20 cellular contexts compared by ENCODE assay signal in genomic region chr3:173750095-173750494, GRCh38.
DNase-seq lines count a peak whose midpoint lies in the region; ATAC-seq, FAIRE-seq and TF ChIP-seq lines count a peak whose summit lies in the region.
"Had no signal": no experiment of that assay in that cellular context is flagged by ENCODE, and none has a peak within 500 bp of the region (broad histone marks: within the 10 kb centered on the region; RNA-seq: fewer than 3 reads in every experiment).

No MANE protein-coding gene starts in this region.

- H3K4me3 Mint-ChIP-seq in stimulated activated naive CD8-positive, alpha-beta T cell treated with anti-CD3 and anti-CD28 coated beads, Interleukin-15, amount 100 ng/mL, for 72 hours: no peak overlapping the region
- H3K4me3 Mint-ChIP-seq: activated naive CD8-positive, alpha-beta T cell treated with anti-CD3 and anti-CD28 coated beads for 36 hours; activated T-cell treated with anti-CD3 and anti-CD28 coated beads, Interleukin-2, amount 50 U/mL, for 24 hours; mesothelial cell of epicardium had no signal

- H3K27ac Mint-ChIP-seq in stimulated activated naive CD8-positive, alpha-beta T cell treated with anti-CD3 and anti-CD28 coated beads, Interleukin-15, amount 100 ng/mL, for 72 hours: no peak overlapping the region
- H3K27ac Mint-ChIP-seq: activated naive CD8-positive, alpha-beta T cell treated with anti-CD3 and anti-CD28 coated beads for 36 hours; activated T-cell treated with anti-CD3 and anti-CD28 coated beads, Interleukin-2, amount 50 U/mL, for 24 hours; mesothelial cell of epicardium had no signal

- DNase-seq in AG09309 (ENCODE audit: low read depth) (peak; percentile 50), NCI-H1436 treated with DMSO at 0.1 percent for 48 hours (lab: John Stamatoyannopoulos, UW) (peak; percentile 42), astrocyte of the hippocampus (ENCODE audit: low read depth, low spot score) (peak; percentile 36), fibroblast of pulmonary artery (ENCODE audit: low read depth) (peak; percentile 64), small intestine (no peak), NCI-H1048 (lab: John Stamatoyannopoulos, UW) (no peak), right atrium auricular region (ENCODE audit: low spot score) (no peak)
- DNase-seq in stimulated activated naive CD8-positive, alpha-beta T cell treated with anti-CD3 and anti-CD28 coated beads, Interleukin-15, amount 100 ng/mL, for 72 hours: no peak
- DNase-seq: activated CD4-positive, alpha-beta T cell treated with anti-CD3 and anti-CD28 coated beads, Interleukin-2, amount 50 U/mL, for 1 hour; activated naive CD8-positive, alpha-beta T cell treated with anti-CD3 and anti-CD28 coated beads for 36 hours; activated T-cell treated with anti-CD3 and anti-CD28 coated beads, Interleukin-2, amount 50 U/mL, for 24 hours; COR-L47; NCI-H146; NCI-H2227 treated with DMSO at 0.1 percent for 48 hours; right lobe of liver; stimulated activated CD4-positive, alpha-beta T cell treated with anti-CD3 and anti-CD28 coated beads, Interleukin-2, amount 100 ng/mL, for 24 hours had no signal

- no peak overlapping the region for H3K27ac ChIP-seq in small intestine (ENCODE audit: low read depth in 1 of 2, low read length in 1 of 2)
- no peak overlapping the region for H3K27ac ChIP-seq in right atrium auricular region
- H3K27ac ChIP-seq: right lobe of liver had no signal

- H3K27me3 ChIP-seq in small intestine (ENCODE audit: control insufficient read depth in 2 of 2, insufficient read depth in 2 of 2, low read length in 2 of 2): no peaks in the 10 kb centered on the region
- no peaks in the 10 kb centered on the region for H3K27me3 ChIP-seq in right atrium auricular region
- H3K27me3 ChIP-seq: right lobe of liver had no signal

- H3K4me1 Mint-ChIP-seq in stimulated activated naive CD8-positive, alpha-beta T cell treated with anti-CD3 and anti-CD28 coated beads, Interleukin-15, amount 100 ng/mL, for 72 hours: no peaks in the 10 kb centered on the region
- H3K4me1 Mint-ChIP-seq: activated naive CD8-positive, alpha-beta T cell treated with anti-CD3 and anti-CD28 coated beads for 36 hours; mesothelial cell of epicardium had no signal

- H3K4me1 ChIP-seq in small intestine (ENCODE audit: control insufficient read depth in 2 of 2, insufficient read depth in 1 of 2, low read depth in 1 of 2, low read length in 1 of 2): no peaks in the 10 kb centered on the region
- no peaks in the 10 kb centered on the region for H3K4me1 ChIP-seq in right atrium auricular region
- H3K4me1 ChIP-seq: right lobe of liver had no signal

- H3K4me3 ChIP-seq in AG09309 (ENCODE audit: control insufficient read depth, low read depth, low read length): no peak overlapping the region
- H3K4me3 ChIP-seq in fibroblast of pulmonary artery (replicated peaks; ENCODE audit: low read depth, low read length): no peak overlapping the region
- no peak overlapping the region for H3K4me3 ChIP-seq in small intestine (ENCODE audit: low read depth in 1 of 2, low read length in 2 of 2)
- no peak overlapping the region for H3K4me3 ChIP-seq in right atrium auricular region
- H3K4me3 ChIP-seq: GM12878, right lobe of liver had no signal

- H3K36me3 ChIP-seq in small intestine (ENCODE audit: control insufficient read depth in 2 of 2, insufficient read depth in 2 of 2, low read length in 2 of 2): no peaks in the 10 kb centered on the region
- H3K36me3 ChIP-seq in right atrium auricular region: no peaks in the 10 kb centered on the region
- H3K36me3 ChIP-seq: right lobe of liver had no signal

- no peaks in the 10 kb centered on the region for H3K9me3 Mint-ChIP-seq in stimulated activated naive CD8-positive, alpha-beta T cell treated with anti-CD3 and anti-CD28 coated beads, Interleukin-15, amount 100 ng/mL, for 72 hours
- H3K9me3 Mint-ChIP-seq: activated naive CD8-positive, alpha-beta T cell treated with anti-CD3 and anti-CD28 coated beads for 36 hours; activated T-cell treated with anti-CD3 and anti-CD28 coated beads, Interleukin-2, amount 50 U/mL, for 24 hours; mesothelial cell of epicardium had no signal

- no peak for TF ChIP-seq CTCF in AG09309 (IDR thresholded peaks at IDR 0.05; ENCODE audit: control insufficient read depth, insufficient read depth, low read depth, low read length, missing control alignments)
- no peak for TF ChIP-seq CTCF in fibroblast of pulmonary artery (IDR thresholded peaks at IDR 0.05; ENCODE audit: low read length, missing control alignments)
- no peak for TF ChIP-seq CTCF in right atrium auricular region (IDR thresholded peaks at IDR 0.05)

- H3K9me3 ChIP-seq in small intestine (ENCODE audit: control insufficient read depth, low read depth) (no peaks in the 10 kb centered on the region), right atrium auricular region (no peaks in the 10 kb centered on the region)
- H3K9me3 ChIP-seq: right lobe of liver had no signal

- ATAC-seq in stimulated activated naive CD8-positive, alpha-beta T cell treated with anti-CD3 and anti-CD28 coated beads, Interleukin-15, amount 100 ng/mL, for 72 hours: no peak
- ATAC-seq: GM12878, right lobe of liver had no signal

- 26 to 36% (median 35%) methylated on average over 2 of the region's 2 CpGs for WGBS in small intestine, 3 donors

- H3K27me3 Mint-ChIP-seq in stimulated activated naive CD8-positive, alpha-beta T cell treated with anti-CD3 and anti-CD28 coated beads, Interleukin-15, amount 100 ng/mL, for 72 hours: no peaks in the 10 kb centered on the region
- H3K27me3 Mint-ChIP-seq: activated naive CD8-positive, alpha-beta T cell treated with anti-CD3 and anti-CD28 coated beads for 36 hours; activated T-cell treated with anti-CD3 and anti-CD28 coated beads, Interleukin-2, amount 50 U/mL, for 24 hours had no signal

- FAIRE-seq in small intestine (lab: Jason Lieb, UNC): no peak
- FAIRE-seq: endometrium, GM12878, TTC549 had no signal

Comparison
In these comparisons a context has a peak if more than half of its experiments do, and no peak if none do; other contexts are left out.
1. DNase-seq: peak in AG09309 (single experiment), NCI-H1436 treated with DMSO at 0.1 percent for 48 hours (single experiment), astrocyte of the hippocampus (single experiment) and fibroblast of pulmonary artery (single experiment); none in small intestine (single experiment), NCI-H1048 (single experiment), stimulated activated naive CD8-positive, alpha-beta T cell treated with anti-CD3 and anti-CD28 coated beads, Interleukin-15, amount 100 ng/mL, for 72 hours (0 of 2) and right atrium auricular region (single experiment).